15 cellular contexts compared by ENCODE assay signal in the genomic region with DNA sequence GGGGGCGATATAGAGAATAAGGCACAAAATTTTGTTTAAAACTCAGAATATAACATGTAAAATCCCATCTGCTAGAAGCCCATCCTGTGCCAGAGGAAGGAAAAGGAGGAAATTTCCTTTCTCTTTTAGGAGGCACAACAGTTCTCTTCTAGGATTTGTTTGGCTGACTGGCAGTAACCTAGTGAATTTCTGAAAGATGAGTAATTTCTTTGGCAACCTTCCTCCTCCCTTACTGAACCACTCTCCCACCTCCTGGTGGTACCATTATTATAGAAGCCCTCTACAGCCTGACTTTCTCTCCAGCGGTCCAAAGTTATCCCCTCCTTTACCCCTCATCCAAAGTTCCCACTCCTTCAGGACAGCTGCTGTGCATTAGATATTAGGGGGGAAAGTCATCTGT. TPM values are rescaled to one million over a fixed set of nuclear protein-coding genes. Genes with fewer than 3 reads are reported as not detected.
DNase-seq lines count a peak whose midpoint lies in the region; ATAC-seq and TF ChIP-seq lines count a peak whose summit lies in the region.
"Had no signal": no experiment of that assay in that cellular context is flagged by ENCODE, and none has a peak within 500 bp of the region (broad histone marks: within the 10 kb centered on the region; RNA-seq: fewer than 3 reads in every experiment).

No MANE protein-coding gene starts in this region.

- ATAC-seq in RWPE2 (ENCODE audit: low read depth) = peak; percentile 77
- ATAC-seq in aorta (ENCODE audit: low FRiP score) = no peak
- ATAC-seq in esophagus mucosa = no peak

- peaks cover 56% of the 10 kb centered on the region for H3K4me1 Mint-ChIP-seq in activated naive CD4-positive, alpha-beta T cell treated with anti-CD3 and anti-CD28 coated beads, Interleukin-2, amount 10 ng/mL, durations not matched to agents 7 days and 5 days

- H2AFZ ChIP-seq in smooth muscle cell (ENCODE audit: low read depth) = no peak overlapping the region

- no peaks in the 10 kb centered on the region for H3K9me3 ChIP-seq in RWPE2 (ENCODE audit: severe bottlenecking)
- H3K9me3 ChIP-seq in smooth muscle cell (replicated peaks; ENCODE audit: low read depth) = no peaks in the 10 kb centered on the region
- no peaks in the 10 kb centered on the region for H3K9me3 ChIP-seq in aorta (ENCODE audit: control insufficient read depth, low read length)
- H3K9me3 ChIP-seq: thoracic aorta had no signal

- CTCF ChIA-PET in activated naive CD4-positive, alpha-beta T cell treated with anti-CD3 and anti-CD28 coated beads, Interleukin-2, amount 10 ng/mL, durations not matched to agents 7 days and 5 days (lab: Charles Lee) = interaction anchor here (0.8 to 7.2 kb wide), 4 partner anchors 22 to 142 kb away, joined by 3 to 89 read pairs (median 10); no protein-coding TSS in a partner anchor

- no peak overlapping the region for H3K9ac ChIP-seq in smooth muscle cell (ENCODE audit: low read depth)

- H3K4me1 ChIP-seq in RWPE2 (ENCODE audit: insufficient read depth, poor library complexity, severe bottlenecking) = peaks cover 4% of the 10 kb centered on the region
- no peaks in the 10 kb centered on the region for H3K4me1 ChIP-seq in smooth muscle cell (ENCODE audit: low read depth)
- peaks cover 0 to 3% of the 10 kb centered on the region in 2 donors for H3K4me1 ChIP-seq in aorta (ENCODE audit: control insufficient read depth in 1 of 2, insufficient read depth in 2 of 2, low read length in 2 of 2)

- WGBS in smooth muscle cell (ENCODE audit: low lambda C conversion rate) = 90% methylated on average over 2 of the region's 2 CpGs
- 53 to 56% methylated on average over 2 of the region's 2 CpGs for WGBS in aorta, 2 donors

- no peak overlapping the region for H3K4me3 Mint-ChIP-seq in activated naive CD4-positive, alpha-beta T cell treated with anti-CD3 and anti-CD28 coated beads, Interleukin-2, amount 10 ng/mL, durations not matched to agents 7 days and 5 days

- no peak for DNase-seq in activated naive CD4-positive, alpha-beta T cell treated with anti-CD3 and anti-CD28 coated beads, Interleukin-2, amount 10 ng/mL, durations not matched to agents 7 days and 5 days
- no peak for DNase-seq in activated naive CD4-positive, alpha-beta T cell treated with anti-CD3 and anti-CD28 coated beads, Interleukin-2, amount 50 U/mL, for 16 hours
- no peak for DNase-seq in RWPE2 (ENCODE audit: low spot score)
- peak; percentile 69 for DNase-seq in fibroblast of mammary gland (ENCODE audit: low read depth)
- no peak for DNase-seq in smooth muscle cell (lab: John Stamatoyannopoulos, UW; ENCODE audit: unreplicated experiment)
- no peak for DNase-seq in aorta
- DNase-seq in NCI-H128 (lab: John Stamatoyannopoulos, UW; ENCODE audit: unreplicated experiment) = no peak
- DNase-seq: activated CD4-positive, alpha-beta T cell treated with anti-CD3 and anti-CD28 coated beads for 48 hours; activated effector memory CD4-positive, alpha-beta T cell treated with Interleukin-2 at 50 U/mL for 16 hours; dorsolateral prefrontal cortex; hypothalamus; NCI-H146; NK-92 treated with Interleukin-12 subunit alpha and Interleukin-12 subunit beta, amount 100 ng/mL, for 24 hours had no signal

- peak overlapping the region; percentile 68 for H3K27ac Mint-ChIP-seq in activated naive CD4-positive, alpha-beta T cell treated with anti-CD3 and anti-CD28 coated beads, Interleukin-2, amount 10 ng/mL, durations not matched to agents 7 days and 5 days

- H3K27me3 Mint-ChIP-seq in activated naive CD4-positive, alpha-beta T cell treated with anti-CD3 and anti-CD28 coated beads, Interleukin-2, amount 10 ng/mL, durations not matched to agents 7 days and 5 days = no peaks in the 10 kb centered on the region

- peaks cover 96% of the 10 kb centered on the region for H3K36me3 ChIP-seq in RWPE2 (ENCODE audit: low read depth)
- no peaks in the 10 kb centered on the region for H3K36me3 ChIP-seq in smooth muscle cell (ENCODE audit: low read depth)
- no peaks in the 10 kb centered on the region for H3K36me3 ChIP-seq in aorta (ENCODE audit: control insufficient read depth in 1 of 2, insufficient read depth in 2 of 2, low read length in 1 of 2)
- H3K36me3 ChIP-seq: thoracic aorta had no signal

- H4K20me1 ChIP-seq in smooth muscle cell (ENCODE audit: low read depth) = no peaks in the 10 kb centered on the region

- H3K36me3 Mint-ChIP-seq in activated naive CD4-positive, alpha-beta T cell treated with anti-CD3 and anti-CD28 coated beads, Interleukin-2, amount 10 ng/mL, durations not matched to agents 7 days and 5 days = peaks cover 31% of the 10 kb centered on the region

- no peaks in the 10 kb centered on the region for H3F3A ChIP-seq in smooth muscle cell (ENCODE audit: low read depth)

- peak; percentile 16 for TF ChIP-seq CTCF in RWPE2 (IDR thresholded peaks at IDR 0.05; ENCODE audit: poor library complexity, severe bottlenecking)
- peak; percentile 14 for TF ChIP-seq CTCF in fibroblast of mammary gland (conservative IDR thresholded peaks at IDR 0.05; ENCODE audit: control insufficient read depth, insufficient read depth, low read depth, low read length)
- TF ChIP-seq CTCF in smooth muscle cell (IDR thresholded peaks at IDR 0.05; ENCODE audit: borderline replicate concordance, insufficient read depth, poor library complexity, severe bottlenecking) = peak; percentile 0

- intact Hi-C loops in aorta (cut with DNase I) = loop anchor here (5.0 to 10.0 kb wide), 2 partner anchors 304 to 307 kb away; partner anchors contain the start of genes ITGA1 (in 2 of the 2) and PELO (in 2 of the 2)

- H3K4me3 ChIP-seq in RWPE2 (ENCODE audit: severe bottlenecking) (no peak overlapping the region), fibroblast of mammary gland (ENCODE audit: control insufficient read depth, low read depth, low read length) (no peak overlapping the region), smooth muscle cell (no peak overlapping the region), aorta (ENCODE audit: low read length in 2 of 2) (no peak overlapping the region)
- H3K4me3 ChIP-seq: dorsolateral prefrontal cortex, thoracic aorta had no signal

- H3K9me3 Mint-ChIP-seq in activated naive CD4-positive, alpha-beta T cell treated with anti-CD3 and anti-CD28 coated beads, Interleukin-2, amount 10 ng/mL, durations not matched to agents 7 days and 5 days = no peaks in the 10 kb centered on the region

- H3K27ac ChIP-seq in RWPE2 (ENCODE audit: poor library complexity, severe bottlenecking) (no peak overlapping the region), smooth muscle cell (ENCODE audit: low read depth) (no peak overlapping the region), aorta (ENCODE audit: low read depth in 1 of 2, low read length in 2 of 2) (no peak overlapping the region)
- H3K27ac ChIP-seq: dorsolateral prefrontal cortex, thoracic aorta had no signal

- no peak overlapping the region for H3K4me2 ChIP-seq in smooth muscle cell

- H3K27me3 ChIP-seq in RWPE2 (ENCODE audit: insufficient read depth, poor library complexity, severe bottlenecking) = no peaks in the 10 kb centered on the region
- no peaks in the 10 kb centered on the region for H3K27me3 ChIP-seq in smooth muscle cell (ENCODE audit: low read depth)
- no peaks in the 10 kb centered on the region for H3K27me3 ChIP-seq in aorta (ENCODE audit: control insufficient read depth in 1 of 2, insufficient read depth in 2 of 2, low read length in 1 of 2)
- H3K27me3 ChIP-seq: dorsolateral prefrontal cortex had no signal

- no peaks in the 10 kb centered on the region for H3K79me2 ChIP-seq in smooth muscle cell (ENCODE audit: low read depth)

RNA-seq across cellular contexts. Expression of gene MOCS2, which starts 18.3 kb away (rescaled TPM):
- total RNA-seq in smooth muscle cell (56.3 and 59.0 TPM in 2 replicates), aorta (10 to 100 TPM; 36.5 to 39.2 TPM), esophagus mucosa (21.7 TPM)
- polyA plus RNA-seq in smooth muscle cell (35.6 and 44.8 TPM in 2 replicates), aorta (100 to 1,000 TPM in 1 of 2 donors, 10 to 100 TPM in 1; 67.7 to 130 TPM)
